Comparison of ENCODE assay signal across 8 cellular contexts in the genomic region with DNA sequence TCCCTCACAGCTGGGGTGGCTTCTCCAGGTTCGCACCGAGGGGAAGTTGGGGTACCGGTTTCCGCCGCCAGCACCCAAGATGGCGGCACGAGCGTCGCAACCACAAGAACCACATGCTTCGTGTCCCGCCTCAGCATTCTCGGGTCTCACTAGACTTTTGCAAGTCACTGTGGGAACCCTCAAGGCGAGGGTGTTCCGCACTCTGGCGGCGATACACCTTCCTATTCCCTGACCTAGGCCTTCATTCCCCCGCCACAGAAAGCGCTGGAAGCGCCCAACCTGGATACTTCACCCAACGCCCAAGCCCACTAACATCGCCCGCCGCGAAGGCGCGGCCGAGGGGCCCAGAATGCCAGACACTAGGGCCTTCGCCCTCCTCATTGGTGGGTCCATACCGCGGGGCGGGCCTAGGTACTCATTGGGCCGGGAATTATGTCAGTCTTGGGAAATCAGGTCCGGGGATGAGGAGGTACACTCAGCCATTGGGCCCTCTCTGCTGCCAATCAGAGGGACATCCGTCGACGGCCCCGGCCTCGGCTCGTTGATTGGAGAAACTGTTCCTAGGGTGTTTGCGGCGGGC. TPM values are rescaled to one million over a fixed set of nuclear protein-coding genes. Genes with fewer than 3 reads are reported as not detected.
A peak's percentile ranks its signal among the peaks of the same experiment; 100 is the strongest.
DNase-seq lines count a peak whose midpoint lies in the region; ATAC-seq, FAIRE-seq and TF ChIP-seq lines count a peak whose summit lies in the region.

No MANE protein-coding gene starts in this region.

- H4K20me1 ChIP-seq in MM.1S (ENCODE audit: insufficient read depth, low read length) (no peaks in the 10 kb centered on the region), neural cell (ENCODE audit: insufficient read depth) (no peaks in the 10 kb centered on the region)

- H3K79me2 ChIP-seq in MM.1S (ENCODE audit: low read length): peaks cover 55% of the 10 kb centered on the region
- H3K79me2 ChIP-seq in neural cell (replicated peaks; ENCODE audit: insufficient read depth, low read length): peaks cover 52% of the 10 kb centered on the region

- H3K4me2 ChIP-seq in MM.1S (ENCODE audit: low read depth, low read length) (peak overlapping the region; percentile 87), neural cell (ENCODE audit: low read length) (peak overlapping the region; percentile 91)

- H3K27ac ChIP-seq in MM.1S (ENCODE audit: low read length): peak overlapping the region; percentile 83
- H3K27ac ChIP-seq in neural cell (ENCODE audit: low read length): peak overlapping the region; percentile 90

- TF ChIP-seq RAD21 in neural cell (conservative IDR thresholded peaks at IDR 0.05): peak; percentile 21

- no peaks in the 10 kb centered on the region for H3K36me3 ChIP-seq in MM.1S (replicated peaks; ENCODE audit: insufficient read depth, low read length)
- H3K36me3 ChIP-seq in neural cell (ENCODE audit: insufficient read depth, low read length): no peaks in the 10 kb centered on the region

- DNase-seq in HCEC 1CT (peak; percentile 100), MM.1S (peak; percentile 100), SHP77 treated with DMSO at 0.1 percent for 48 hours (lab: John Stamatoyannopoulos, UW) (peak; percentile 99), activated gamma-delta T cell treated with Interleukin-2 at 50 U/mL for 16 hours (peak; percentile 97), fibroblast of villous mesenchyme (ENCODE audit: low read depth) (peak; percentile 100)
- DNase-seq in stimulated activated naive CD8-positive, alpha-beta T cell treated with anti-CD3 and anti-CD28 coated beads, Interleukin-15, amount 100 ng/mL, for 72 hours: peak; percentile 97 to 99

- peak; percentile 96 for ATAC-seq in stimulated activated naive CD8-positive, alpha-beta T cell treated with anti-CD3 and anti-CD28 coated beads, Interleukin-15, amount 100 ng/mL, for 72 hours

- H3K27me3 ChIP-seq in MM.1S (replicated peaks; ENCODE audit: insufficient read depth, low read length): no peaks in the 10 kb centered on the region
- no peaks in the 10 kb centered on the region for H3K27me3 ChIP-seq in neural cell (ENCODE audit: insufficient read depth, low read depth, low read length)

- peak; percentile 95 for FAIRE-seq in G401.6 (lab: Jason Lieb, UNC)

- TF ChIP-seq CTCF in MM.1S (IDR thresholded peaks at IDR 0.05; ENCODE audit: low read length) (no peak), fibroblast of villous mesenchyme (IDR thresholded peaks at IDR 0.05; ENCODE audit: insufficient read depth, low read depth, low read length) (no peak), neural cell (IDR thresholded peaks at IDR 0.05; ENCODE audit: poor library complexity, severe bottlenecking) (no peak)

- H3K4me3 ChIP-seq in MM.1S (ENCODE audit: low read length) (peak overlapping the region; percentile 94), fibroblast of villous mesenchyme (ENCODE audit: low read depth, low read length) (peak overlapping the region; percentile 87), neural cell (ENCODE audit: low read length) (peak overlapping the region; percentile 97)

- TF ChIP-seq EP300 in neural cell (conservative IDR thresholded peaks at IDR 0.05; ENCODE audit: poor library complexity, severe bottlenecking): peak; percentile 46

- H3K9me2 ChIP-seq in MM.1S (replicated peaks; ENCODE audit: insufficient read depth, low read length) (no peaks in the 10 kb centered on the region), neural cell (ENCODE audit: insufficient read depth, low read length) (no peaks in the 10 kb centered on the region)

- H2AFZ ChIP-seq in MM.1S (ENCODE audit: low read length): peak overlapping the region; percentile 57
- H2AFZ ChIP-seq in neural cell (ENCODE audit: low read depth, low read length): peak overlapping the region; percentile 87

- H3K4me1 ChIP-seq in MM.1S (ENCODE audit: low read length): peaks cover 32% of the 10 kb centered on the region

- no peaks in the 10 kb centered on the region for H3K9me3 Mint-ChIP-seq in stimulated activated naive CD8-positive, alpha-beta T cell treated with anti-CD3 and anti-CD28 coated beads, Interleukin-15, amount 100 ng/mL, for 72 hours

- H3K4me3 Mint-ChIP-seq in stimulated activated naive CD8-positive, alpha-beta T cell treated with anti-CD3 and anti-CD28 coated beads, Interleukin-15, amount 100 ng/mL, for 72 hours: peak overlapping the region; percentile 86 to 95

- peaks cover 66% of the 10 kb centered on the region for H3K4me1 Mint-ChIP-seq in stimulated activated naive CD8-positive, alpha-beta T cell treated with anti-CD3 and anti-CD28 coated beads, Interleukin-15, amount 100 ng/mL, for 72 hours

- H3K27ac Mint-ChIP-seq in stimulated activated naive CD8-positive, alpha-beta T cell treated with anti-CD3 and anti-CD28 coated beads, Interleukin-15, amount 100 ng/mL, for 72 hours: peak overlapping the region; percentile 98 to 100

- H3K9ac ChIP-seq in MM.1S (ENCODE audit: low read length) (peak overlapping the region; percentile 93), neural cell (ENCODE audit: low read length) (peak overlapping the region; percentile 90)

- H3F3A ChIP-seq in MM.1S (ENCODE audit: insufficient read depth, low read length) (peaks cover 18% of the 10 kb centered on the region), neural cell (ENCODE audit: insufficient read depth, low read length, poor library complexity, severe bottlenecking) (no peaks in the 10 kb centered on the region)

- no peaks in the 10 kb centered on the region for H3K9me3 ChIP-seq in MM.1S (replicated peaks; ENCODE audit: insufficient read depth, low read length)
- H3K9me3 ChIP-seq in neural cell (ENCODE audit: low read length): no peaks in the 10 kb centered on the region

- no peaks in the 10 kb centered on the region for H3K27me3 Mint-ChIP-seq in stimulated activated naive CD8-positive, alpha-beta T cell treated with anti-CD3 and anti-CD28 coated beads, Interleukin-15, amount 100 ng/mL, for 72 hours

TF ChIP-seq in neural cell, 6 proteins besides CTCF, POLR2A, EP300 and RAD21:
- TF ChIP-seq POLR2AphosphoS5 (IDR thresholded peaks at IDR 0.05): peak; percentile 72
- TF ChIP-seq TAF1 (IDR thresholded peaks at IDR 0.05; ENCODE audit: low read depth): peak; percentile 35
- TF ChIP-seq MXI1 (conservative IDR thresholded peaks at IDR 0.05; ENCODE audit: poor library complexity, severe bottlenecking): peak; percentile 94
- no peak for TF ChIP-seq REST (IDR thresholded peaks at IDR 0.05; ENCODE audit: borderline replicate concordance)
- TF ChIP-seq EZH2 (IDR thresholded peaks at IDR 0.05; ENCODE audit: borderline replicate concordance, insufficient read depth, low read length, poor library complexity, severe bottlenecking): no peak
TF ChIP-seq in neural cell: peak in this region for 3.

RNA-seq across cellular contexts. Expression of gene NFE2L1, which starts 0.3 kb away (rescaled TPM):
- total RNA-seq in fibroblast of villous mesenchyme: 110 and 132 TPM in 2 replicates
- 48.4 and 67.1 TPM in 2 replicates for polyA plus RNA-seq in neural cell
- polyA minus RNA-seq in neural cell: 82.2 and 96.9 TPM in 2 replicates

RNA-seq across cellular contexts. Expression of gene COPZ2, which starts 10.2 kb away (rescaled TPM):
- total RNA-seq in fibroblast of villous mesenchyme: 61.3 and 75.7 TPM in 2 replicates
- polyA plus RNA-seq in neural cell: not detected in 2 replicates
- not detected in 2 replicates for polyA minus RNA-seq in neural cell

RNA-seq across cellular contexts. Expression of gene CBX1, which starts 53.4 kb away (rescaled TPM):
- total RNA-seq in fibroblast of villous mesenchyme: 42.5 and 60.9 TPM in 2 replicates
- polyA plus RNA-seq in neural cell: 336 and 363 TPM in 2 replicates
- 205 and 210 TPM in 2 replicates for polyA minus RNA-seq in neural cell

RNA-seq across cellular contexts. Expression of gene SNX11, which starts 59.7 kb away (rescaled TPM):
- 12.9 and 19.0 TPM in 2 replicates for total RNA-seq in fibroblast of villous mesenchyme
- 29.0 and 34.7 TPM in 2 replicates for polyA plus RNA-seq in neural cell
- polyA minus RNA-seq in neural cell: 25.7 and 30.7 TPM in 2 replicates

Comparison
In these comparisons a context has a peak if more than half of its experiments do, and no peak if none do; other contexts are left out.
1. Peak in every context shown above with its lines: DNase-seq, ATAC-seq, H3K4me3 ChIP-seq and H3K27ac ChIP-seq.